8 cellular contexts compared by ENCODE assay signal in genomic region chr14:100384819-100385813, GRCh38. TPM values are rescaled to one million over a fixed set of nuclear protein-coding genes. Genes with fewer than 3 reads are reported as not detected.
A peak's percentile ranks its signal among the peaks of the same experiment; 100 is the strongest.
DNase-seq lines count a peak whose midpoint lies in the region; ATAC-seq, FAIRE-seq and TF ChIP-seq lines count a peak whose summit lies in the region.

No MANE protein-coding gene starts in this region.

- intact Hi-C loops in left cardiac atrium (cut with DNase I): loop anchor here (5.0 to 10.0 kb wide), 3 partner anchors 262 to 1242 kb away; no protein-coding TSS in a partner anchor
- intact Hi-C loops in upper lobe of right lung (cut with DNase I): loop anchor here (2.0 kb wide), 1 partner anchor 262 kb away; no protein-coding TSS in a partner anchor

- peak; percentile 91 for FAIRE-seq in TTC549 (lab: Jason Lieb, UNC)

- no peak overlapping the region for H3K27ac ChIP-seq in upper lobe of right lung

- H3K9me3 ChIP-seq in upper lobe of right lung: no peaks in the 10 kb centered on the region

- H3K36me3 ChIP-seq in upper lobe of right lung: peaks cover 7% of the 10 kb centered on the region

- peaks cover 18% of the 10 kb centered on the region for H3K4me1 ChIP-seq in upper lobe of right lung

- H3K4me3 ChIP-seq in upper lobe of right lung: no peak overlapping the region

- ATAC-seq in left cardiac atrium: peak; percentile 32 to 57
- ATAC-seq in upper lobe of right lung: no peak
- ATAC-seq in GM21576 (IDR thresholded peaks at IDR 0.05; ENCODE audit: unreplicated experiment): no peak
- no peak for ATAC-seq in HG03175 (IDR thresholded peaks at IDR 0.05; ENCODE audit: unreplicated experiment)

- H3K27me3 ChIP-seq in upper lobe of right lung: no peaks in the 10 kb centered on the region

- no peak for DNase-seq in AG09319 (ENCODE audit: extremely low read depth, low read depth)
- peak; percentile 58 for DNase-seq in HT-29 (ENCODE audit: low spot score)
- DNase-seq in left cardiac atrium: no peak
- no peak for DNase-seq in upper lobe of right lung
- no peak for DNase-seq in GOT3 (lab: John Stamatoyannopoulos, UW)

- TF ChIP-seq CTCF in AG09319 (IDR thresholded peaks at IDR 0.05; ENCODE audit: low read depth, low read length): peak; percentile 49
- peak; percentile 52 for TF ChIP-seq CTCF in upper lobe of right lung (IDR thresholded peaks at IDR 0.05)

RNA-seq across cellular contexts. Expression of gene WDR25, which starts 8.8 kb away (rescaled TPM):
- 7.3 and 11.4 TPM in 2 replicates for total RNA-seq in HT-29 (2014; rRNA removed; shearing (Covaris generic))
- 1 to 10 TPM; 5.2 to 5.9 TPM for total RNA-seq in left cardiac atrium
- 7.9 TPM for total RNA-seq in upper lobe of right lung

Comparison
In these comparisons a context has a peak if more than half of its experiments do, and no peak if none do; other contexts are left out.
1. ATAC-seq: peak in left cardiac atrium (2 of 2); none in upper lobe of right lung (single experiment), GM21576 (single experiment) and HG03175 (single experiment).